Comparison of ENCODE assay signal across 17 cellular contexts in genomic region chr5:2817031-2817603, GRCh38.
DNase-seq lines count a peak whose midpoint lies in the region; TF ChIP-seq lines count a peak whose summit lies in the region.
"Had no signal": no experiment of that assay in that cellular context is flagged by ENCODE, and none has a peak within 500 bp of the region (broad histone marks: within the 10 kb centered on the region; RNA-seq: fewer than 3 reads in every experiment).

No MANE protein-coding gene starts in this region.

- H3K9me3 Mint-ChIP-seq in progenitor cell of endocrine pancreas (ENCODE audit: low read depth), result no peaks in the 10 kb centered on the region
- H3K9me3 Mint-ChIP-seq in activated naive CD4-positive, alpha-beta T cell treated with anti-CD3 and anti-CD28 coated beads, Interleukin-2, amount 10 ng/mL, durations not matched to agents 7 days and 5 days, result peaks cover 10% of the 10 kb centered on the region

- CTCF ChIA-PET in activated naive CD4-positive, alpha-beta T cell treated with anti-CD3 and anti-CD28 coated beads, Interleukin-2, amount 10 ng/mL, durations not matched to agents 7 days and 5 days (lab: Charles Lee), result no interaction called here

- no peak overlapping the region for H3K4me3 Mint-ChIP-seq in progenitor cell of endocrine pancreas (ENCODE audit: low read depth)
- no peak overlapping the region for H3K4me3 Mint-ChIP-seq in activated naive CD4-positive, alpha-beta T cell treated with anti-CD3 and anti-CD28 coated beads, Interleukin-2, amount 10 ng/mL, durations not matched to agents 7 days and 5 days
- H3K4me3 Mint-ChIP-seq: CD8-positive, alpha-beta memory T cell had no signal

- no peak for TF ChIP-seq CTCF in progenitor cell of endocrine pancreas (IDR thresholded peaks at IDR 0.05; ENCODE audit: unreplicated experiment)

- H3K4me1 Mint-ChIP-seq in progenitor cell of endocrine pancreas (ENCODE audit: low read depth), result peaks cover 1% of the 10 kb centered on the region
- no peaks in the 10 kb centered on the region for H3K4me1 Mint-ChIP-seq in activated naive CD4-positive, alpha-beta T cell treated with anti-CD3 and anti-CD28 coated beads, Interleukin-2, amount 10 ng/mL, durations not matched to agents 7 days and 5 days
- H3K4me1 Mint-ChIP-seq: CD8-positive, alpha-beta memory T cell had no signal

- H3K27me3 Mint-ChIP-seq in progenitor cell of endocrine pancreas, result peaks cover 92% of the 10 kb centered on the region
- H3K27me3 Mint-ChIP-seq in activated naive CD4-positive, alpha-beta T cell treated with anti-CD3 and anti-CD28 coated beads, Interleukin-2, amount 10 ng/mL, durations not matched to agents 7 days and 5 days, result no peaks in the 10 kb centered on the region
- H3K27me3 Mint-ChIP-seq: CD8-positive, alpha-beta memory T cell had no signal

- peak; percentile 31 for DNase-seq in DMS153 (lab: John Stamatoyannopoulos, UW)
- no peak for DNase-seq in DMS153 treated with DMSO at 0.1 percent for 48 hours (lab: John Stamatoyannopoulos, UW; ENCODE audit: unreplicated experiment)
- peak; percentile 94 for DNase-seq in NCI-H2107 treated with DMSO at 0.1 percent for 48 hours (lab: John Stamatoyannopoulos, UW; ENCODE audit: unreplicated experiment)
- peak; percentile 97 to 100 for DNase-seq in NCI-H524 (lab: John Stamatoyannopoulos, UW)
- no peak for DNase-seq in progenitor cell of endocrine pancreas (ENCODE audit: low spot score, unreplicated experiment)
- DNase-seq in activated naive CD4-positive, alpha-beta T cell treated with anti-CD3 and anti-CD28 coated beads, Interleukin-2, amount 10 ng/mL, durations not matched to agents 7 days and 5 days, result no peak
- DNase-seq in C1 segment of cervical spinal cord (lab: John Stamatoyannopoulos, UW), result no peak
- no peak for DNase-seq in KG1 (lab: John Stamatoyannopoulos, UW)
- DNase-seq: BE2C; CD8-positive, alpha-beta memory T cell; KBM-7; NCI-H1930; NCI-H510A; NK-92 treated with Interleukin-12 subunit alpha and Interleukin-12 subunit beta, amount 100 ng/mL, for 24 hours; SHP77 treated with DMSO at 0.1 percent for 48 hours; T-helper 1 cell; T1000 had no signal

- H3K36me3 Mint-ChIP-seq in progenitor cell of endocrine pancreas (ENCODE audit: insufficient read depth), result no peaks in the 10 kb centered on the region
- no peaks in the 10 kb centered on the region for H3K36me3 Mint-ChIP-seq in activated naive CD4-positive, alpha-beta T cell treated with anti-CD3 and anti-CD28 coated beads, Interleukin-2, amount 10 ng/mL, durations not matched to agents 7 days and 5 days
- H3K36me3 Mint-ChIP-seq: CD8-positive, alpha-beta memory T cell had no signal

- peak overlapping the region; percentile 71 for H3K27ac Mint-ChIP-seq in progenitor cell of endocrine pancreas
- H3K27ac Mint-ChIP-seq in activated naive CD4-positive, alpha-beta T cell treated with anti-CD3 and anti-CD28 coated beads, Interleukin-2, amount 10 ng/mL, durations not matched to agents 7 days and 5 days, result no peak overlapping the region
- H3K27ac Mint-ChIP-seq: CD8-positive, alpha-beta memory T cell had no signal

Comparison
In these comparisons a context has a peak if more than half of its experiments do, and no peak if none do; other contexts are left out.
1. DNase-seq: peak in DMS153 (single experiment), NCI-H2107 treated with DMSO at 0.1 percent for 48 hours (single experiment) and NCI-H524 (2 of 2); none in DMS153 treated with DMSO at 0.1 percent for 48 hours (single experiment), progenitor cell of endocrine pancreas (single experiment), activated naive CD4-positive, alpha-beta T cell treated with anti-CD3 and anti-CD28 coated beads, Interleukin-2, amount 10 ng/mL, durations not matched to agents 7 days and 5 days (single experiment), C1 segment of cervical spinal cord (0 of 14) and KG1 (single experiment).